ENCODE assay signal across 23 cellular contexts in the genomic region with DNA sequence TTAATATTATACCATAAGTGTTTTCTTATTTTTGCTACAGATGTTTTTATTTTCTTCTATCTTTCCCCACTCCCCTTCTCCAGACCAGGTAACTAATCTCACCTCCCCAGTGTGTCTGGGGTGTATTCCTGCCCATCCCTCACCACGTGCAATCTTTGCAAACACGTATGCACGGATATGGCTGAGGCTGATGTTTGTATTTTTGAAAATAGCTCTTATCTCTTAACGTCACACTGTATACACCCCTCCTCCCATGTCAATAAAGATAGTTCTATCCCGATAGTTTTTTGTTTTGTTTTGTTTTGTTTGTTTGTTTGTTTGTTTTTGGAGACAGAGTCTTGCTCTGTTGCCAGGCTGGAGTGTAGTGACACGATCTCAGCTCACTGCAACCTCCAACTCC.
"Had no signal": no experiment of that assay in that cellular context is flagged by ENCODE, and none has a peak within 500 bp of the region (broad histone marks: within the 10 kb centered on the region; RNA-seq: fewer than 3 reads in every experiment).

No MANE protein-coding gene starts in this region.

- H3K36me3 ChIP-seq: MG63 had no signal

- H3K9me3 ChIP-seq: MG63, SK-N-SH had no signal

- H3K4me2 ChIP-seq: SK-N-SH had no signal

- H3K9me2 ChIP-seq: SK-N-SH had no signal

- H3K4me3 ChIP-seq: MG63 had no signal

- H3K9ac ChIP-seq: SK-N-SH had no signal

- H3K27me3 ChIP-seq: MG63 had no signal

- DNase-seq: Karpas-422; KG1; MG63; NCI-H1092; NCI-H1105 treated with DMSO at 0.1 percent for 48 hours; NCI-H1417 treated with DMSO at 0.1 percent for 48 hours; NCI-H146; NCI-H1694 treated with DMSO at 0.1 percent for 48 hours; NCI-H1930; NCI-H2081; NCI-H2107; NCI-H226; NCI-H446; NCI-H510A; NCI-H524 treated with DMSO at 0.1 percent for 48 hours; NCI-H69; NCI-H774; NK-92 treated with Interleukin-12 subunit alpha and Interleukin-12 subunit beta, amount 100 ng/mL, for 24 hours; OCI-M1; RPMI8226; SHP77; SK-N-SH; T-cell had no signal
